ENCODE assay signal across 8 cellular contexts in genomic region chr3:113035387-113035982, GRCh38. TPM values are rescaled to one million over a fixed set of nuclear protein-coding genes. Genes with fewer than 3 reads are reported as not detected.
DNase-seq lines count a peak whose midpoint lies in the region; ATAC-seq and TF ChIP-seq lines count a peak whose summit lies in the region.

No MANE protein-coding gene starts in this region.

- H3K9ac ChIP-seq in neuronal stem cell (ENCODE audit: low read depth, low read length, poor library complexity): no peak overlapping the region

- H2BK5ac ChIP-seq in neuronal stem cell (ENCODE audit: low read length): no peak overlapping the region

- no peaks in the 10 kb centered on the region for H3K79me1 ChIP-seq in neuronal stem cell (ENCODE audit: low read depth, low read length)

- H3K9me3 ChIP-seq in neuronal stem cell (replicated peaks in 1 of 2; ENCODE audit: control insufficient read depth in 2 of 2, insufficient read depth in 1 of 2, low read depth in 1 of 2, low read length in 2 of 2): no peaks in the 10 kb centered on the region

- H3K27me3 ChIP-seq in neuronal stem cell (ENCODE audit: control insufficient read depth in 3 of 3, insufficient read depth in 3 of 3, low read depth in 1 of 3, low read length in 3 of 3): no peaks in the 10 kb centered on the region

- H4K91ac ChIP-seq in neuronal stem cell (ENCODE audit: low read depth, low read length, poor library complexity): no peak overlapping the region

- peak; percentile 85 for TF ChIP-seq CTCF in C4-2B (conservative IDR thresholded peaks at IDR 0.05)

- H3K4me1 ChIP-seq in neuronal stem cell (ENCODE audit: control insufficient read depth in 2 of 2, insufficient read depth in 1 of 2, low read depth in 1 of 2, low read length in 2 of 2): no peaks in the 10 kb centered on the region

- no peak overlapping the region for H3K14ac ChIP-seq in neuronal stem cell (ENCODE audit: low read length)

- no peaks in the 10 kb centered on the region for H3K27me3 Mint-ChIP-seq in activated CD4-positive, alpha-beta memory T cell treated with anti-CD3 and anti-CD28 coated beads, Interleukin-2, amount 10 ng/mL, durations not matched to agents 7 days and 5 days

- peak; percentile 62 to 87 for DNase-seq in NCI-H446 (lab: John Stamatoyannopoulos, UW)
- DNase-seq in activated CD4-positive, alpha-beta memory T cell treated with anti-CD3 and anti-CD28 coated beads, Interleukin-2, amount 10 ng/mL, durations not matched to agents 7 days and 5 days: peak; percentile 32
- DNase-seq in fibroblast of the conjunctiva (ENCODE audit: low read depth): peak; percentile 29
- peak; percentile 54 for DNase-seq in neuronal stem cell (ENCODE audit: low spot score)

- POLR2A ChIA-PET in activated CD4-positive, alpha-beta memory T cell treated with anti-CD3 and anti-CD28 coated beads, Interleukin-2, amount 10 ng/mL, durations not matched to agents 7 days and 5 days (lab: Charles Lee): no interaction called here

- CTCF ChIA-PET in activated CD4-positive, alpha-beta memory T cell treated with anti-CD3 and anti-CD28 coated beads, Interleukin-2, amount 10 ng/mL, durations not matched to agents 7 days and 5 days (lab: Charles Lee): interaction anchor here (0.7 to 2.5 kb wide), 17 partner anchors 8 to 742 kb away, joined by 3 to 20 read pairs (median 4); a partner anchor contains a TSS

- peak; percentile 77 for ATAC-seq in GM18502 (IDR thresholded peaks at IDR 0.05; ENCODE audit: poor library complexity, unreplicated experiment)
- ATAC-seq in HG03139 (IDR thresholded peaks at IDR 0.05; ENCODE audit: unreplicated experiment): peak; percentile 65
- ATAC-seq in HG03095 (IDR thresholded peaks at IDR 0.05; ENCODE audit: unreplicated experiment): no peak

- no peak overlapping the region for H4K8ac ChIP-seq in neuronal stem cell (ENCODE audit: low read depth, low read length)

- H2BK15ac ChIP-seq in neuronal stem cell (ENCODE audit: low read length): no peak overlapping the region

- H3K36me3 ChIP-seq in neuronal stem cell (replicated peaks in 1 of 2; ENCODE audit: control insufficient read depth in 2 of 2, insufficient read depth in 2 of 2, low read length in 2 of 2): no peaks in the 10 kb centered on the region

- peak overlapping the region; percentile 46 for H2AFZ ChIP-seq in neuronal stem cell (ENCODE audit: low read length)

- H3K36me3 Mint-ChIP-seq in activated CD4-positive, alpha-beta memory T cell treated with anti-CD3 and anti-CD28 coated beads, Interleukin-2, amount 10 ng/mL, durations not matched to agents 7 days and 5 days (ENCODE audit: low read depth): no peaks in the 10 kb centered on the region

- no peak overlapping the region for H3K4me3 Mint-ChIP-seq in activated CD4-positive, alpha-beta memory T cell treated with anti-CD3 and anti-CD28 coated beads, Interleukin-2, amount 10 ng/mL, durations not matched to agents 7 days and 5 days

- no peak overlapping the region for H3K27ac Mint-ChIP-seq in activated CD4-positive, alpha-beta memory T cell treated with anti-CD3 and anti-CD28 coated beads, Interleukin-2, amount 10 ng/mL, durations not matched to agents 7 days and 5 days

- H2BK120ac ChIP-seq in neuronal stem cell (ENCODE audit: low read depth, low read length): no peak overlapping the region

- H3K4me3 ChIP-seq in neuronal stem cell (ENCODE audit: low read length in 2 of 2): no peak overlapping the region

- no peak overlapping the region for H3K4me2 ChIP-seq in neuronal stem cell (ENCODE audit: insufficient read depth, low read length, poor library complexity, severe bottlenecking)

- no peak overlapping the region for H2AK5ac ChIP-seq in neuronal stem cell (ENCODE audit: low read depth, low read length)

- no CpG with 5 or more reads among the region's 6 CpGs for WGBS in neuronal stem cell (ENCODE audit: extremely low coverage in 2 of 2, insufficient read length in 2 of 2, insufficient replicate concordance in 1 of 2), 2 donors

- no peak overlapping the region for H3K18ac ChIP-seq in neuronal stem cell (ENCODE audit: low read length)

- H3K4ac ChIP-seq in neuronal stem cell (ENCODE audit: low read length): no peak overlapping the region

- no peak overlapping the region for H2BK12ac ChIP-seq in neuronal stem cell (ENCODE audit: low read length)

- H3K27ac ChIP-seq in C4-2B (no peak overlapping the region), neuronal stem cell (replicated peaks; ENCODE audit: low read length) (no peak overlapping the region)

- H3K9me3 Mint-ChIP-seq in activated CD4-positive, alpha-beta memory T cell treated with anti-CD3 and anti-CD28 coated beads, Interleukin-2, amount 10 ng/mL, durations not matched to agents 7 days and 5 days: no peaks in the 10 kb centered on the region

- H3K23ac ChIP-seq in neuronal stem cell (ENCODE audit: low read depth, low read length, poor library complexity): no peak overlapping the region

- no peaks in the 10 kb centered on the region for H3K4me1 Mint-ChIP-seq in activated CD4-positive, alpha-beta memory T cell treated with anti-CD3 and anti-CD28 coated beads, Interleukin-2, amount 10 ng/mL, durations not matched to agents 7 days and 5 days

RNA-seq across cellular contexts. Expression of gene GTPBP8, which starts 44.7 kb away (rescaled TPM):
- 10 to 100 TPM; 27.7 to 28.2 TPM for total RNA-seq in activated CD4-positive, alpha-beta memory T cell treated with anti-CD3 and anti-CD28 coated beads, Interleukin-2, amount 10 ng/mL, durations not matched to agents 7 days and 5 days
- polyA plus RNA-seq in neuronal stem cell (2013, experiment 1 of 2): 51.2 TPM
- 53.9 TPM for polyA plus RNA-seq in neuronal stem cell (2013, experiment 2 of 2)
